In the genomic region with DNA sequence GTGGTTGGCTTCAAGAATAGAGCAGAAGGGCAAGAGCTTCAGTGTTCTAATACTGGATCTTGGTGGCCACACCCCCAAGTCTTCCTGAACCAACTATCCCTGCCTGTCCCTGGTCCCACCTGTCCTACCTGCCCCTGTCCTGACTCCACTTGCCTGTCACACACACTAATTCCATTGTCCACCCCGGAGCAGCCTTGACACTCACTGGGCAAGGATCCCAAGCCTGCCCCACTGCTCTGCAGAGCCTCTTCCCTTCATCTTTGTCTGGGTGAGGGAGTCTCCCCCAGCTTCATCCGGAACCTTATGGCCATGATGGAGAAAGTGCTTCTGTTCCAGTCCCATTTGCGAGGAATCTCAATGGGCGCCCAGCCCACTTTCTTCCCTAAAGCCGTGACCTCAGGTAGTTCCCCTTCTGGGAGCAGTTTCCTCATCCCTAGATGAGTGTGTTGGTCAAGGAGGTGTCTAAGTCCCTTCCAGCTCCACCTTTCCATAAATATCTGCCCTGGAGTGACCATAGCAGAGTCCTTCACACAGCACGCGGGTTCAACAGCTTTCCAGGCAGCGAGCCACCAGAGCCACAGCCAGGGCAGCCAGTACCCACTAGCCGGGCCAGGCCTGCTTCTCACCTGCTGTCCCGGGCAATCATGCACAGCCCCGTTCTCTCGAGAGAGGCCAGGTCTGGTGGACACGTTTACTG, we compare ENCODE assay signal across 24 cellular contexts.
DNase-seq lines count a peak whose midpoint lies in the region; ATAC-seq and TF ChIP-seq lines count a peak whose summit lies in the region.
"Had no signal": no experiment of that assay in that cellular context is flagged by ENCODE, and none has a peak within 500 bp of the region (broad histone marks: within the 10 kb centered on the region; RNA-seq: fewer than 3 reads in every experiment).

No MANE protein-coding gene starts in this region.

- H3K4me1 ChIP-seq in DND-41 (ENCODE audit: insufficient read depth, low read length) (no peaks in the 10 kb centered on the region), sigmoid colon (no peaks in the 10 kb centered on the region)
- H3K4me1 ChIP-seq: HAP-1, lower lobe of right lung, thyroid gland had no signal

- no peak overlapping the region for H2AFZ ChIP-seq in DND-41 (ENCODE audit: low read depth, low read length)

- H3K36me3 ChIP-seq in DND-41 (ENCODE audit: insufficient read depth, low read length) (peaks cover 44% of the 10 kb centered on the region), sigmoid colon (no peaks in the 10 kb centered on the region)
- H3K36me3 ChIP-seq: HAP-1, lower lobe of right lung, stomach, thyroid gland had no signal

- DNase-seq in DND-41, result no peak
- DNase-seq in chondrocyte (ENCODE audit: low spot score), result peak; percentile 56
- peak; percentile 69 for DNase-seq in left ventricle myocardium superior
- DNase-seq in sigmoid colon, result peak; percentile 50
- DNase-seq in dermis blood vessel endothelial cell, result no peak
- DNase-seq in GM03348 (ENCODE audit: low spot score), result no peak
- DNase-seq: activated CD4-positive, alpha-beta T cell treated with anti-CD3 and anti-CD28 coated beads for 1 hour; DMS153; effector CD8-positive, alpha-beta T cell; lower lobe of right lung; NCI-H146; SHP77 treated with DMSO at 0.1 percent for 48 hours; stimulated activated CD4-positive, alpha-beta T cell treated with anti-CD3 and anti-CD28 coated beads, Interleukin-2, amount 100 ng/mL, for 24 hours; stomach; T-helper 2 cell; thyroid gland had no signal

- H3K4me3 ChIP-seq in DND-41 (ENCODE audit: low read depth in 1 of 2, low read length in 2 of 2), result no peak overlapping the region
- H3K4me3 ChIP-seq in sigmoid colon, result no peak overlapping the region
- H3K4me3 ChIP-seq: HAP-1, lower lobe of right lung, stomach, thyroid gland had no signal

- TF ChIP-seq EP300 in sigmoid colon (IDR thresholded peaks at IDR 0.05), result no peak

- peaks cover 33% of the 10 kb centered on the region for H3K27me3 Mint-ChIP-seq in chondrocyte (ENCODE audit: low read depth)

- intact Hi-C loops in left ventricle myocardium superior (cut with micrococcal nuclease), result no loop called here
- intact Hi-C loops in sigmoid colon (cut with DNase I), result no loop called here

- H3K9ac ChIP-seq in DND-41 (ENCODE audit: low read depth, low read length), result no peak overlapping the region

- TF ChIP-seq CTCF in DND-41 (IDR thresholded peaks at IDR 0.05; ENCODE audit: borderline replicate concordance, extremely low read depth, low read length, poor library complexity, severe bottlenecking) (no peak), chondrocyte (IDR thresholded peaks at IDR 0.05) (no peak), sigmoid colon (IDR thresholded peaks at IDR 0.05) (no peak)

- no peaks in the 10 kb centered on the region for H3K27me3 ChIP-seq in DND-41 (ENCODE audit: insufficient read depth, low read length, poor library complexity)
- no peaks in the 10 kb centered on the region for H3K27me3 ChIP-seq in sigmoid colon
- H3K27me3 ChIP-seq: stomach, thyroid gland had no signal

- no peak overlapping the region for H3K27ac Mint-ChIP-seq in chondrocyte (ENCODE audit: unreplicated experiment)
- H3K27ac Mint-ChIP-seq: activated CD4-positive, alpha-beta memory T cell treated with anti-CD3 and anti-CD28 coated beads for 36 hours; activated naive CD8-positive, alpha-beta T cell; activated T-helper 17 cell treated with anti-CD3 and anti-CD28 coated beads, Interleukin-2, amount 50 U/mL, for 72 hours; nephron had no signal

- peaks cover 5% of the 10 kb centered on the region for H4K20me1 ChIP-seq in DND-41 (ENCODE audit: insufficient read depth, low read length)

- no peak overlapping the region for H3K4me2 ChIP-seq in DND-41 (ENCODE audit: insufficient read depth, low read length)

- H3K36me3 Mint-ChIP-seq in chondrocyte (ENCODE audit: low read depth), result no peaks in the 10 kb centered on the region
- H3K36me3 Mint-ChIP-seq: activated CD4-positive, alpha-beta memory T cell treated with anti-CD3 and anti-CD28 coated beads for 36 hours; activated naive CD8-positive, alpha-beta T cell had no signal

- ATAC-seq in DND-41 (ENCODE audit: insufficient read depth, low read depth) (no peak), left ventricle myocardium superior (peak; percentile 80), GM18858 (IDR thresholded peaks at IDR 0.05; ENCODE audit: unreplicated experiment) (no peak), GM19324 (IDR thresholded peaks at IDR 0.05; ENCODE audit: low FRiP score, unreplicated experiment) (no peak)
- ATAC-seq: activated T-helper 17 cell treated with anti-CD3 and anti-CD28 coated beads, Interleukin-2, amount 50 U/mL, for 72 hours had no signal

- H3K27ac ChIP-seq in DND-41 (ENCODE audit: low read length) (peak overlapping the region; percentile 7), sigmoid colon (no peak overlapping the region)
- H3K27ac ChIP-seq: epithelial cell of prostate, lower lobe of right lung, stomach, thyroid gland had no signal

- H3K9me3 ChIP-seq in DND-41 (ENCODE audit: insufficient read depth, low read length, severe bottlenecking) (no peaks in the 10 kb centered on the region), sigmoid colon (no peaks in the 10 kb centered on the region)
- H3K9me3 ChIP-seq: HAP-1, lower lobe of right lung, stomach, thyroid gland had no signal

- H3K9me3 Mint-ChIP-seq in chondrocyte (ENCODE audit: low read depth), result no peaks in the 10 kb centered on the region
- H3K9me3 Mint-ChIP-seq: activated T-helper 17 cell treated with anti-CD3 and anti-CD28 coated beads, Interleukin-2, amount 50 U/mL, for 72 hours; nephron had no signal

- H3K4me3 Mint-ChIP-seq in chondrocyte (ENCODE audit: unreplicated experiment), result no peak overlapping the region
- H3K4me3 Mint-ChIP-seq: activated CD4-positive, alpha-beta memory T cell treated with anti-CD3 and anti-CD28 coated beads for 36 hours; activated naive CD8-positive, alpha-beta T cell; activated T-helper 17 cell treated with anti-CD3 and anti-CD28 coated beads, Interleukin-2, amount 50 U/mL, for 72 hours; nephron had no signal

- no peak for TF ChIP-seq POLR2A in sigmoid colon (IDR thresholded peaks at IDR 0.05)

- H3K79me2 ChIP-seq in DND-41 (ENCODE audit: insufficient read depth, low read length), result peaks cover 41% of the 10 kb centered on the region

- no peaks in the 10 kb centered on the region for H3K4me1 Mint-ChIP-seq in chondrocyte (ENCODE audit: low read depth)
- H3K4me1 Mint-ChIP-seq: activated T-helper 17 cell treated with anti-CD3 and anti-CD28 coated beads, Interleukin-2, amount 50 U/mL, for 72 hours; nephron had no signal

- 92 to 94% methylated on average over 13 of the region's 13 CpGs for WGBS in sigmoid colon, 2 donors

Comparison
In these comparisons a context has a peak if more than half of its experiments do, and no peak if none do; other contexts are left out.
1. DNase-seq: peak in chondrocyte (single experiment), left ventricle myocardium superior (single experiment) and sigmoid colon (single experiment); none in DND-41 (single experiment), dermis blood vessel endothelial cell (single experiment) and GM03348 (single experiment).